In the genomic region with DNA sequence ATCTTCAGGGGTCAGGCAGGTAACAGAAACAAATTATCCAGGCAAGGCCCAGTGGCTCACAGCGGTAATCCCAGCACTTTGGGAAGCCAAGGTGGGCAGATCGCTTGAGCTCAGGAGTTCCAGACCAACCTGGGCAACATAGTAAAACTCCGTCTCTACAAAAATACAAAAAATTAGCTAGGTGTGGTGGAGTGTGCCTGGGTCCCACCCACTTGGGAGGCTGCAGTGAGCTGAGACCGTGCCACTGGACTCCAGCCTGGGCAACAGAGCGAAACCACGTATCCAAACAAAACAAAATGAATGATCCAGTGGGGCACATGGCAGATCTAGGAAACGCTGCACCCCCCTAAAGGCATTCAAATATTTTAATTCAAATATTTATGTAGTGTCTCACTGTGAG, we compare ENCODE assay signal across 10 cellular contexts. TPM values are rescaled to one million over a fixed set of nuclear protein-coding genes. Genes with fewer than 3 reads are reported as not detected.
DNase-seq lines count a peak whose midpoint lies in the region; ATAC-seq and TF ChIP-seq lines count a peak whose summit lies in the region.
"Had no signal": no experiment of that assay in that cellular context is flagged by ENCODE, and none has a peak within 500 bp of the region (broad histone marks: within the 10 kb centered on the region; RNA-seq: fewer than 3 reads in every experiment).

No MANE protein-coding gene starts in this region.

- no peaks in the 10 kb centered on the region for H3K27me3 Mint-ChIP-seq in activated T-cell treated with anti-CD3 and anti-CD28 coated beads, Interleukin-2, amount 50 U/mL, for 72 hours (ENCODE audit: low read depth)
- no peaks in the 10 kb centered on the region for H3K27me3 Mint-ChIP-seq in activated T-cell treated with anti-CD3 and anti-CD28 coated beads, Interleukin-2, amount 50 U/mL, for 4 hours (ENCODE audit: low read depth)
- H3K27me3 Mint-ChIP-seq in MCF 10A (ENCODE audit: insufficient read depth, unreplicated experiment) = no peaks in the 10 kb centered on the region

- peak overlapping the region in 1 of 2 donors; percentile 35 for H3K9ac ChIP-seq in mucosa of rectum (ENCODE audit: low read depth in 1 of 2, low read length in 2 of 2)

- no peak for DNase-seq in activated T-cell treated with anti-CD3 and anti-CD28 coated beads, Interleukin-2, amount 50 U/mL, for 72 hours
- DNase-seq in activated T-cell treated with anti-CD3 and anti-CD28 coated beads, Interleukin-2, amount 50 U/mL, for 4 hours = no peak
- DNase-seq in MCF 10A (ENCODE audit: unreplicated experiment) (no peak), tibial nerve (ENCODE audit: low spot score in 2 of 2) (no peak), midbrain (lab: John Stamatoyannopoulos, UW) (no peak), GM10266 (ENCODE audit: extremely low spot score) (no peak), epidermal melanocyte (ENCODE audit: insufficient read length, low spot score) (no peak)
- DNase-seq: NCI-H526 had no signal

- peak overlapping the region; percentile 58 to 69 for H3K27ac ChIP-seq in mucosa of rectum (ENCODE audit: low read depth in 2 of 2, low read length in 2 of 2)
- peak overlapping the region; percentile 10 to 94 (median 78) for H3K27ac ChIP-seq in tibial nerve

- peaks cover 0 to 3% of the 10 kb centered on the region in 2 donors for H3K36me3 ChIP-seq in mucosa of rectum (ENCODE audit: control insufficient read depth in 2 of 2, insufficient read depth in 2 of 2, low read length in 2 of 2)
- peaks cover 0 to 7% (median 0%) of the 10 kb centered on the region in 3 donors for H3K36me3 ChIP-seq in tibial nerve

- H3K9me3 ChIP-seq in mucosa of rectum (ENCODE audit: control insufficient read depth in 2 of 2, low read length in 2 of 2) = no peaks in the 10 kb centered on the region
- H3K9me3 ChIP-seq in tibial nerve = no peaks in the 10 kb centered on the region

- peaks cover 51% of the 10 kb centered on the region for H3K4me1 Mint-ChIP-seq in activated T-cell treated with anti-CD3 and anti-CD28 coated beads, Interleukin-2, amount 50 U/mL, for 72 hours (ENCODE audit: low read depth)
- H3K4me1 Mint-ChIP-seq in activated T-cell treated with anti-CD3 and anti-CD28 coated beads, Interleukin-2, amount 50 U/mL, for 4 hours (ENCODE audit: low read depth) = peaks cover 36% of the 10 kb centered on the region
- peaks cover 61% of the 10 kb centered on the region for H3K4me1 Mint-ChIP-seq in MCF 10A (ENCODE audit: insufficient read depth, unreplicated experiment)

- peak overlapping the region in 1 of 2 donors; percentile 4 for H3K4me3 ChIP-seq in mucosa of rectum (ENCODE audit: low read length in 2 of 2)
- H3K4me3 ChIP-seq in tibial nerve = no peak overlapping the region

- 80 to 85% methylated on average over 7 of the region's 7 CpGs for WGBS in tibial nerve, 2 donors

- H3K27ac Mint-ChIP-seq in activated T-cell treated with anti-CD3 and anti-CD28 coated beads, Interleukin-2, amount 50 U/mL, for 72 hours = peak overlapping the region; percentile 60
- peak overlapping the region; percentile 96 for H3K27ac Mint-ChIP-seq in MCF 10A (ENCODE audit: low read depth, unreplicated experiment)

- no peak for TF ChIP-seq POLR2A in tibial nerve (IDR thresholded peaks at IDR 0.05)

- intact Hi-C loops in MCF 10A (cut with micrococcal nuclease) = no loop called here

- peak overlapping the region; percentile 34 to 63 for H3K4me3 Mint-ChIP-seq in activated T-cell treated with anti-CD3 and anti-CD28 coated beads, Interleukin-2, amount 50 U/mL, for 72 hours
- H3K4me3 Mint-ChIP-seq in activated T-cell treated with anti-CD3 and anti-CD28 coated beads, Interleukin-2, amount 50 U/mL, for 4 hours = no peak overlapping the region
- no peak overlapping the region for H3K4me3 Mint-ChIP-seq in MCF 10A (ENCODE audit: unreplicated experiment)

- H3K27me3 ChIP-seq in mucosa of rectum (ENCODE audit: control insufficient read depth in 2 of 2, insufficient read depth in 2 of 2, low read length in 2 of 2) = no peaks in the 10 kb centered on the region
- no peaks in the 10 kb centered on the region for H3K27me3 ChIP-seq in tibial nerve

- CTCF ChIA-PET in MCF 10A (lab: Yijun Ruan, JAX) = interaction anchor here (0.6 to 1.6 kb wide), 5 partner anchors 8 to 74 kb away, joined by 3 to 4 read pairs (median 3); no protein-coding TSS in a partner anchor

- TF ChIP-seq CTCF in MCF 10A (IDR thresholded peaks at IDR 0.05; ENCODE audit: unreplicated experiment) = no peak
- TF ChIP-seq CTCF in tibial nerve (IDR thresholded peaks at IDR 0.05) = no peak
- no peak for TF ChIP-seq CTCF in GM10266 (IDR thresholded peaks at IDR 0.05; ENCODE audit: control insufficient read depth, insufficient read depth, low read depth, missing control alignments)

- peaks cover 25 to 33% of the 10 kb centered on the region in 2 donors for H3K4me1 ChIP-seq in mucosa of rectum (ENCODE audit: control insufficient read depth in 2 of 2, insufficient read depth in 2 of 2, low read length in 2 of 2)
- peaks cover 0 to 55% (median 24%) of the 10 kb centered on the region in 4 donors for H3K4me1 ChIP-seq in tibial nerve

- H3K9me3 Mint-ChIP-seq in activated T-cell treated with anti-CD3 and anti-CD28 coated beads, Interleukin-2, amount 50 U/mL, for 72 hours = no peaks in the 10 kb centered on the region
- H3K9me3 Mint-ChIP-seq in activated T-cell treated with anti-CD3 and anti-CD28 coated beads, Interleukin-2, amount 50 U/mL, for 4 hours = no peaks in the 10 kb centered on the region
- no peaks in the 10 kb centered on the region for H3K9me3 Mint-ChIP-seq in MCF 10A (ENCODE audit: unreplicated experiment)

- TF ChIP-seq EP300 in tibial nerve (IDR thresholded peaks at IDR 0.05) = no peak

- peaks cover 3 to 19% of the 10 kb centered on the region in 2 donors for H3K36me3 Mint-ChIP-seq in activated T-cell treated with anti-CD3 and anti-CD28 coated beads, Interleukin-2, amount 50 U/mL, for 72 hours (ENCODE audit: insufficient read depth in 2 of 2)
- H3K36me3 Mint-ChIP-seq in activated T-cell treated with anti-CD3 and anti-CD28 coated beads, Interleukin-2, amount 50 U/mL, for 4 hours (ENCODE audit: insufficient read depth) = peaks cover 22% of the 10 kb centered on the region
- H3K36me3 Mint-ChIP-seq in MCF 10A (ENCODE audit: insufficient read depth, unreplicated experiment) = peaks cover 23% of the 10 kb centered on the region

- TSS peak; percentile 86 for BruUV-seq in MCF 10A (replicated peaks; lab: Mats Ljungman, UMichigan)

- POLR2A ChIA-PET in MCF 10A (lab: Yijun Ruan, JAX) = interaction anchor here (0.9 to 15.4 kb wide), 12 partner anchors 8 to 71 kb away, joined by 3 to 282 read pairs (median 4); a partner anchor contains a TSS

- ATAC-seq in activated T-cell treated with anti-CD3 and anti-CD28 coated beads, Interleukin-2, amount 50 U/mL, for 72 hours (replicated peaks in 1 of 2) = no peak
- no peak for ATAC-seq in activated T-cell treated with anti-CD3 and anti-CD28 coated beads, Interleukin-2, amount 50 U/mL, for 4 hours

RNA-seq across cellular contexts. Expression of a gene that starts 9.9 kb away (rescaled TPM):
- total RNA-seq in activated T-cell treated with anti-CD3 and anti-CD28 coated beads, Interleukin-2, amount 50 U/mL, for 72 hours = 100 to 1,000 TPM; 156 to 163 TPM
- total RNA-seq in activated T-cell treated with anti-CD3 and anti-CD28 coated beads, Interleukin-2, amount 50 U/mL, for 4 hours = 10 to 100 TPM; 80.8 to 90.6 (median 85.3) TPM
- 109 and 113 TPM in 2 replicates for total RNA-seq in MCF 10A (2022)
- total RNA-seq in tibial nerve = 100 to 1,000 TPM; 345 to 650 (median 380) TPM

RNA-seq across cellular contexts. Expression of a gene that starts 10.2 kb away (rescaled TPM):
- 1 to 10 TPM; 4.6 to 6.3 TPM for total RNA-seq in activated T-cell treated with anti-CD3 and anti-CD28 coated beads, Interleukin-2, amount 50 U/mL, for 72 hours
- total RNA-seq in activated T-cell treated with anti-CD3 and anti-CD28 coated beads, Interleukin-2, amount 50 U/mL, for 4 hours = 1 to 10 TPM; 3.3 to 7.7 (median 7.3) TPM
- total RNA-seq in MCF 10A (2022) = 9.3 and 9.5 TPM in 2 replicates
- total RNA-seq in tibial nerve = 10 to 100 TPM in 1 of 4 donors, 1 to 10 TPM in 3; 7.3 to 10.8 (median 9.2) TPM

RNA-seq across cellular contexts. Expression of a gene that starts 32.6 kb away (rescaled TPM):
- 10 to 100 TPM; 43.7 to 49.9 TPM for total RNA-seq in activated T-cell treated with anti-CD3 and anti-CD28 coated beads, Interleukin-2, amount 50 U/mL, for 72 hours
- 10 to 100 TPM; 77.6 to 82.1 (median 78.2) TPM for total RNA-seq in activated T-cell treated with anti-CD3 and anti-CD28 coated beads, Interleukin-2, amount 50 U/mL, for 4 hours
- total RNA-seq in MCF 10A (2022) (76.9 and 82.4 TPM in 2 replicates), tibial nerve (100 to 1,000 TPM; 116 to 133 (median 128) TPM)

RNA-seq across cellular contexts. Expression of a gene that starts 35.2 kb away (rescaled TPM):
- total RNA-seq in activated T-cell treated with anti-CD3 and anti-CD28 coated beads, Interleukin-2, amount 50 U/mL, for 72 hours = not detected
- not detected for total RNA-seq in activated T-cell treated with anti-CD3 and anti-CD28 coated beads, Interleukin-2, amount 50 U/mL, for 4 hours
- total RNA-seq in MCF 10A (2022) (not detected in 2 replicates), tibial nerve (not detected)
- total RNA-seq: dermis microvascular lymphatic vessel endothelial cell had no signal

RNA-seq across cellular contexts. Expression of a gene that starts 42.0 kb away (rescaled TPM):
- total RNA-seq in activated T-cell treated with anti-CD3 and anti-CD28 coated beads, Interleukin-2, amount 50 U/mL, for 72 hours = 10 to 100 TPM; 63.8 to 79.8 TPM
- total RNA-seq in activated T-cell treated with anti-CD3 and anti-CD28 coated beads, Interleukin-2, amount 50 U/mL, for 4 hours = 10 to 100 TPM; 56.2 to 68.9 (median 58.9) TPM
- 52.2 and 63.6 TPM in 2 replicates for total RNA-seq in MCF 10A (2022)
- 10 to 100 TPM; 20.8 to 36.7 (median 30.8) TPM for total RNA-seq in tibial nerve

Comparison
In these comparisons a context has a peak if more than half of its experiments do, and no peak if none do; other contexts are left out.
1. H3K4me3 Mint-ChIP-seq: peak in activated T-cell treated with anti-CD3 and anti-CD28 coated beads, Interleukin-2, amount 50 U/mL, for 72 hours (2 of 2); none in activated T-cell treated with anti-CD3 and anti-CD28 coated beads, Interleukin-2, amount 50 U/mL, for 4 hours (single experiment) and MCF 10A (single experiment).